ENCODE assay signal across 8 cellular contexts in genomic region chr18:62187543-62188378, GRCh38. TPM values are rescaled to one million over a fixed set of nuclear protein-coding genes. Genes with fewer than 3 reads are reported as not detected.
DNase-seq lines count a peak whose midpoint lies in the region; ATAC-seq and TF ChIP-seq lines count a peak whose summit lies in the region.

No MANE protein-coding gene starts in this region.

- no peaks in the 10 kb centered on the region for H3K27me3 Mint-ChIP-seq in effector memory CD8-positive, alpha-beta T cell

- peak overlapping the region; percentile 90 for H3K9ac ChIP-seq in mesendoderm (ENCODE audit: low read length)

- H3K27ac Mint-ChIP-seq in effector memory CD8-positive, alpha-beta T cell: peak overlapping the region; percentile 97 to 98

- H3K4me3 Mint-ChIP-seq in effector memory CD8-positive, alpha-beta T cell: peak overlapping the region; percentile 98 to 100

- no peak overlapping the region for H3K18ac ChIP-seq in mesendoderm (ENCODE audit: low read length)

- H2BK5ac ChIP-seq in mesendoderm (ENCODE audit: low read length): no peak overlapping the region

- no peak overlapping the region for H2BK15ac ChIP-seq in mesendoderm (replicated peaks; ENCODE audit: low read depth)

- H3K23ac ChIP-seq in mesendoderm (ENCODE audit: low read length): no peak overlapping the region

- H3K9me3 Mint-ChIP-seq in effector memory CD8-positive, alpha-beta T cell: no peaks in the 10 kb centered on the region

- H3K79me2 ChIP-seq in mesendoderm (ENCODE audit: control insufficient read depth, insufficient read depth, low read length): peaks cover 42% of the 10 kb centered on the region

- peaks cover 19% of the 10 kb centered on the region for H3K36me3 Mint-ChIP-seq in effector memory CD8-positive, alpha-beta T cell (ENCODE audit: insufficient read depth)

- DNase-seq in Caki2 (ENCODE audit: low read depth): peak; percentile 20
- DNase-seq in NB4 (ENCODE audit: low read depth): peak; percentile 72
- peak; percentile 46 for DNase-seq in activated CD4-positive, alpha-beta T cell treated with anti-CD3 and anti-CD28 coated beads for 48 hours
- peak; percentile 2 to 12 (median 12) for DNase-seq in effector memory CD8-positive, alpha-beta T cell
- peak; percentile 58 for DNase-seq in mesendoderm
- peak; percentile 30 for DNase-seq in superior temporal gyrus (ENCODE audit: extremely low spot score)

- ATAC-seq in GM21447 (IDR thresholded peaks at IDR 0.05; ENCODE audit: unreplicated experiment): peak; percentile 4
- ATAC-seq in effector memory CD8-positive, alpha-beta T cell (replicated peaks): no peak
- ATAC-seq in GM21576 (IDR thresholded peaks at IDR 0.05; ENCODE audit: unreplicated experiment): no peak

- no peak overlapping the region for H4K5ac ChIP-seq in mesendoderm (ENCODE audit: low read length)

- H3K4me1 Mint-ChIP-seq in effector memory CD8-positive, alpha-beta T cell (ENCODE audit: low read depth in 2 of 2): peaks cover 49 to 66% of the 10 kb centered on the region in 2 donors

- H3K79me1 ChIP-seq in mesendoderm (ENCODE audit: low read length): peaks cover 8% of the 10 kb centered on the region

- H2BK120ac ChIP-seq in mesendoderm (ENCODE audit: low read depth, low read length): no peak overlapping the region

- no peaks in the 10 kb centered on the region for H3K36me3 ChIP-seq in mesendoderm (ENCODE audit: control insufficient read depth, insufficient read depth, low read length)

- peak overlapping the region; percentile 97 for H3K56ac ChIP-seq in mesendoderm (ENCODE audit: low read length)

- peak overlapping the region; percentile 57 for H3K4ac ChIP-seq in mesendoderm (ENCODE audit: low read depth, low read length)

- no CpG with 5 or more reads among the region's 53 CpGs for WGBS in mesendoderm (ENCODE audit: extremely low coverage, insufficient coverage, low lambda C conversion rate)

- H3K27me3 ChIP-seq in mesendoderm (ENCODE audit: insufficient read depth, low read length, poor library complexity): no peaks in the 10 kb centered on the region

- no peak for TF ChIP-seq POLR2A in NB4 (IDR thresholded peaks at IDR 0.05; ENCODE audit: extremely low read depth, insufficient read length)

- H3K4me3 ChIP-seq in NB4 (ENCODE audit: low read depth, low read length): peak overlapping the region; percentile 80
- H3K4me3 ChIP-seq in mesendoderm (ENCODE audit: low read length): peak overlapping the region; percentile 93

- peak overlapping the region; percentile 15 for H3K4me2 ChIP-seq in mesendoderm (ENCODE audit: low read length)

- TF ChIP-seq CTCF in NB4 (IDR thresholded peaks at IDR 0.05; ENCODE audit: low read depth, low read length): peak; percentile 9

- H3K27ac ChIP-seq in mesendoderm (ENCODE audit: low read depth, low read length): peak overlapping the region; percentile 9

- no peak overlapping the region for H4K8ac ChIP-seq in mesendoderm (ENCODE audit: low read depth, low read length)

- no peak overlapping the region for H2AK5ac ChIP-seq in mesendoderm (ENCODE audit: low read length)

- in situ Hi-C loops in Caki2 (cut with HindIII; ENCODE audit: low pct_unique_long_range_greater_than_20kb, low sequenced_read_pairs): no loop called here

- H3K4me1 ChIP-seq in mesendoderm (ENCODE audit: control insufficient read depth, low read depth, low read length): no peaks in the 10 kb centered on the region

RNA-seq across cellular contexts. Expression of gene RELCH, which starts 0.7 kb away (rescaled TPM):
- total RNA-seq in Caki2 (2014; rRNA removed; shearing (Covaris generic); ENCODE audit: low replicate concordance): 13.9 and 26.3 TPM in 2 replicates
- polyA plus RNA-seq in mesendoderm (2013, experiment 1 of 2): 15.0 TPM
- 11.9 TPM for polyA plus RNA-seq in mesendoderm (2013, experiment 2 of 2)

RNA-seq across cellular contexts. Expression of gene PIGN, which starts 0.9 kb away (rescaled TPM):
- total RNA-seq in Caki2 (2014; rRNA removed; shearing (Covaris generic); ENCODE audit: low replicate concordance): 8.1 and 11.6 TPM in 2 replicates
- 11.9 TPM for polyA plus RNA-seq in mesendoderm (2013, experiment 1 of 2)
- polyA plus RNA-seq in mesendoderm (2013, experiment 2 of 2): 11.9 TPM

Comparison
In these comparisons a context has a peak if more than half of its experiments do, and no peak if none do; other contexts are left out.
1. DNase-seq: peak in every context shown above with its lines; median percentile 72 in NB4; 58 in mesendoderm; 46 in activated CD4-positive, alpha-beta T cell treated with anti-CD3 and anti-CD28 coated beads for 48 hours; 30 in superior temporal gyrus; 20 in Caki2; 12 in effector memory CD8-positive, alpha-beta T cell.